9 cellular contexts compared by ENCODE assay signal in genomic region chr1:156465747-156466365, GRCh38. TPM values are rescaled to one million over a fixed set of nuclear protein-coding genes. Genes with fewer than 3 reads are reported as not detected.
A peak's percentile ranks its signal among the peaks of the same experiment; 100 is the strongest.
DNase-seq lines count a peak whose midpoint lies in the region; ATAC-seq and TF ChIP-seq lines count a peak whose summit lies in the region.
"Had no signal": no experiment of that assay in that cellular context is flagged by ENCODE, and none has a peak within 500 bp of the region (broad histone marks: within the 10 kb centered on the region; RNA-seq: fewer than 3 reads in every experiment).

No MANE protein-coding gene starts in this region.

- no peak for DNase-seq in CD8-positive, alpha-beta memory T cell
- peak; percentile 32 for DNase-seq in KBM-7
- no peak for DNase-seq in chondrocyte (ENCODE audit: low spot score)
- peak; percentile 96 for DNase-seq in osteoblast (ENCODE audit: insufficient read length, low spot score, missing footprints)
- DNase-seq in activated CD8-positive, alpha-beta memory T cell treated with anti-CD3 and anti-CD28 coated beads, Interleukin-2, amount 10 ng/mL, durations not matched to agents 7 days and 5 days, result no peak
- no peak for DNase-seq in H4 (ENCODE audit: low spot score)
- DNase-seq in activated CD4-positive, alpha-beta T cell treated with anti-CD3 and anti-CD28 coated beads for 4 hours, result no peak
- no peak for DNase-seq in MG63
- DNase-seq: activated effector memory CD4-positive, alpha-beta T cell treated with Interleukin-2 at 50 U/mL for 16 hours had no signal

- H3K4me1 Mint-ChIP-seq in CD8-positive, alpha-beta memory T cell, result peaks cover 9 to 30% (median 20%) of the 10 kb centered on the region in 3 donors
- peaks cover 70% of the 10 kb centered on the region for H3K4me1 Mint-ChIP-seq in chondrocyte (ENCODE audit: low read depth)
- H3K4me1 Mint-ChIP-seq in activated CD8-positive, alpha-beta memory T cell treated with anti-CD3 and anti-CD28 coated beads, Interleukin-2, amount 10 ng/mL, durations not matched to agents 7 days and 5 days, result peaks cover 17% of the 10 kb centered on the region

- peak overlapping the region; percentile 76 for H3K4me2 ChIP-seq in osteoblast (ENCODE audit: insufficient read depth, low read length)

- TF ChIP-seq CTCF in chondrocyte (IDR thresholded peaks at IDR 0.05) (peak; percentile 67), osteoblast (IDR thresholded peaks at IDR 0.05; ENCODE audit: extremely low read depth, low read depth, low read length) (peak; percentile 34)

- H3K9me3 ChIP-seq in CD8-positive, alpha-beta memory T cell (ENCODE audit: low read length), result no peaks in the 10 kb centered on the region
- H3K9me3 ChIP-seq in osteoblast (ENCODE audit: low read depth, low read length) (no peaks in the 10 kb centered on the region), MG63 (no peaks in the 10 kb centered on the region)

- no peaks in the 10 kb centered on the region for H3K9me3 Mint-ChIP-seq in CD8-positive, alpha-beta memory T cell
- H3K9me3 Mint-ChIP-seq in chondrocyte (ENCODE audit: low read depth), result no peaks in the 10 kb centered on the region
- no peaks in the 10 kb centered on the region for H3K9me3 Mint-ChIP-seq in activated CD8-positive, alpha-beta memory T cell treated with anti-CD3 and anti-CD28 coated beads, Interleukin-2, amount 10 ng/mL, durations not matched to agents 7 days and 5 days (ENCODE audit: low read depth)

- H3K36me3 ChIP-seq in CD8-positive, alpha-beta memory T cell (ENCODE audit: insufficient read depth, low read length), result peaks cover 45% of the 10 kb centered on the region
- H3K36me3 ChIP-seq in osteoblast (ENCODE audit: insufficient read depth, low read length), result peaks cover 35% of the 10 kb centered on the region
- H3K36me3 ChIP-seq in MG63, result peaks cover 34% of the 10 kb centered on the region

- H3K79me2 ChIP-seq in osteoblast (ENCODE audit: insufficient read depth, low read length), result peaks cover 10% of the 10 kb centered on the region

- H3K4me3 ChIP-seq in CD8-positive, alpha-beta memory T cell (ENCODE audit: low read length), result no peak overlapping the region
- H3K4me3 ChIP-seq in osteoblast (ENCODE audit: insufficient read depth, low read length) (peak overlapping the region; percentile 28), MG63 (no peak overlapping the region)

- H3K4me3 Mint-ChIP-seq in CD8-positive, alpha-beta memory T cell, result peak overlapping the region in 2 of 7 donors; percentile 9 to 56
- peak overlapping the region; percentile 46 for H3K4me3 Mint-ChIP-seq in chondrocyte (ENCODE audit: unreplicated experiment)
- no peak overlapping the region for H3K4me3 Mint-ChIP-seq in activated CD8-positive, alpha-beta memory T cell treated with anti-CD3 and anti-CD28 coated beads, Interleukin-2, amount 10 ng/mL, durations not matched to agents 7 days and 5 days

- no peaks in the 10 kb centered on the region for H3K4me1 ChIP-seq in CD8-positive, alpha-beta memory T cell (ENCODE audit: insufficient read depth, low read length)
- H3K4me1 ChIP-seq in osteoblast (ENCODE audit: insufficient read depth, low read length), result peaks cover 32% of the 10 kb centered on the region

- H2AFZ ChIP-seq in osteoblast (ENCODE audit: low read length), result no peak overlapping the region

- peak overlapping the region in 6 of 8 donors; percentile 63 to 96 (median 74) for H3K27ac Mint-ChIP-seq in CD8-positive, alpha-beta memory T cell
- peak overlapping the region; percentile 97 for H3K27ac Mint-ChIP-seq in chondrocyte (ENCODE audit: unreplicated experiment)
- no peak overlapping the region for H3K27ac Mint-ChIP-seq in activated CD8-positive, alpha-beta memory T cell treated with anti-CD3 and anti-CD28 coated beads, Interleukin-2, amount 10 ng/mL, durations not matched to agents 7 days and 5 days

- no peaks in the 10 kb centered on the region for H3K27me3 Mint-ChIP-seq in CD8-positive, alpha-beta memory T cell
- H3K27me3 Mint-ChIP-seq in chondrocyte (ENCODE audit: low read depth), result no peaks in the 10 kb centered on the region
- no peaks in the 10 kb centered on the region for H3K27me3 Mint-ChIP-seq in activated CD8-positive, alpha-beta memory T cell treated with anti-CD3 and anti-CD28 coated beads, Interleukin-2, amount 10 ng/mL, durations not matched to agents 7 days and 5 days

- no peaks in the 10 kb centered on the region for H3K27me3 ChIP-seq in CD8-positive, alpha-beta memory T cell (ENCODE audit: insufficient read depth, low read length, poor library complexity, severe bottlenecking)
- H3K27me3 ChIP-seq in osteoblast (ENCODE audit: insufficient read depth, low read length) (no peaks in the 10 kb centered on the region), MG63 (no peaks in the 10 kb centered on the region)

- peaks cover 52% of the 10 kb centered on the region for H4K20me1 ChIP-seq in osteoblast (ENCODE audit: insufficient read depth, low read length)

- POLR2A ChIA-PET in CD8-positive, alpha-beta memory T cell (lab: Charles Lee), result no interaction called here

- no peak overlapping the region for H3K27ac ChIP-seq in CD8-positive, alpha-beta memory T cell (ENCODE audit: low read depth, low read length)
- peak overlapping the region; percentile 83 for H3K27ac ChIP-seq in osteoblast (ENCODE audit: low read depth, low read length)

- ATAC-seq in activated CD8-positive, alpha-beta memory T cell treated with anti-CD3 and anti-CD28 coated beads, Interleukin-2, amount 10 ng/mL, durations not matched to agents 7 days and 5 days, result no peak

- in situ Hi-C loops in KBM-7 (cut with MboI; ENCODE audit: low pct_unique_long_range_greater_than_20kb, low sequenced_read_pairs), result loop anchor here (10.0 kb wide), 1 partner anchor 129 kb away; the partner anchor contains the start of gene NAXE

- peaks cover 0 to 64% (median 13%) of the 10 kb centered on the region in 3 donors for H3K36me3 Mint-ChIP-seq in CD8-positive, alpha-beta memory T cell
- peaks cover 12% of the 10 kb centered on the region for H3K36me3 Mint-ChIP-seq in chondrocyte (ENCODE audit: low read depth)
- H3K36me3 Mint-ChIP-seq in activated CD8-positive, alpha-beta memory T cell treated with anti-CD3 and anti-CD28 coated beads, Interleukin-2, amount 10 ng/mL, durations not matched to agents 7 days and 5 days, result peaks cover 11% of the 10 kb centered on the region

- CTCF ChIA-PET in CD8-positive, alpha-beta memory T cell (lab: Charles Lee), result interaction anchor here (0.7 to 1.3 kb wide), 3 partner anchors 9 to 143 kb away, joined by 3 to 4 read pairs (median 3); no protein-coding TSS in a partner anchor
- CTCF ChIA-PET in activated CD8-positive, alpha-beta memory T cell treated with anti-CD3 and anti-CD28 coated beads, Interleukin-2, amount 10 ng/mL, durations not matched to agents 7 days and 5 days (lab: Charles Lee), result interaction anchor here (1.5 to 2.5 kb wide), 4 partner anchors 8 to 117 kb away, joined by 4 to 11 read pairs (median 6); no protein-coding TSS in a partner anchor

RNA-seq across cellular contexts. Expression of gene MEF2D, which starts 34.7 kb away (rescaled TPM):
- 10 to 100 TPM; 32.9 to 35.4 TPM for total RNA-seq in CD8-positive, alpha-beta memory T cell
- polyA plus RNA-seq in CD8-positive, alpha-beta memory T cell, result 19.2 TPM
- 42.3 to 64.7 TPM (median 62.0 TPM) in 3 replicates for total RNA-seq in chondrocyte
- total RNA-seq in osteoblast, result 12.4 and 14.1 TPM in 2 replicates
- total RNA-seq in activated CD8-positive, alpha-beta memory T cell treated with anti-CD3 and anti-CD28 coated beads, Interleukin-2, amount 10 ng/mL, durations not matched to agents 7 days and 5 days, result 10 to 100 TPM; 57.1 to 63.1 TPM
- total RNA-seq in H4 (2014; rRNA removed; shearing (Covaris generic)), result 3.9 and 7.9 TPM in 2 replicates
- total RNA-seq in MG63 (2014; rRNA removed; shearing (Covaris generic); ENCODE audit: low replicate concordance), result 3.4 and 11.7 TPM in 2 replicates

Comparison
In these comparisons a context has a peak if more than half of its experiments do, and no peak if none do; other contexts are left out.
1. DNase-seq: peak in KBM-7 (single experiment) and osteoblast (single experiment); none in CD8-positive, alpha-beta memory T cell (0 of 5), chondrocyte (single experiment), activated CD8-positive, alpha-beta memory T cell treated with anti-CD3 and anti-CD28 coated beads, Interleukin-2, amount 10 ng/mL, durations not matched to agents 7 days and 5 days (single experiment), H4 (single experiment), activated CD4-positive, alpha-beta T cell treated with anti-CD3 and anti-CD28 coated beads for 4 hours (0 of 2) and MG63 (single experiment).